ENCODE assay signal across 3 cellular contexts in the genomic region with DNA sequence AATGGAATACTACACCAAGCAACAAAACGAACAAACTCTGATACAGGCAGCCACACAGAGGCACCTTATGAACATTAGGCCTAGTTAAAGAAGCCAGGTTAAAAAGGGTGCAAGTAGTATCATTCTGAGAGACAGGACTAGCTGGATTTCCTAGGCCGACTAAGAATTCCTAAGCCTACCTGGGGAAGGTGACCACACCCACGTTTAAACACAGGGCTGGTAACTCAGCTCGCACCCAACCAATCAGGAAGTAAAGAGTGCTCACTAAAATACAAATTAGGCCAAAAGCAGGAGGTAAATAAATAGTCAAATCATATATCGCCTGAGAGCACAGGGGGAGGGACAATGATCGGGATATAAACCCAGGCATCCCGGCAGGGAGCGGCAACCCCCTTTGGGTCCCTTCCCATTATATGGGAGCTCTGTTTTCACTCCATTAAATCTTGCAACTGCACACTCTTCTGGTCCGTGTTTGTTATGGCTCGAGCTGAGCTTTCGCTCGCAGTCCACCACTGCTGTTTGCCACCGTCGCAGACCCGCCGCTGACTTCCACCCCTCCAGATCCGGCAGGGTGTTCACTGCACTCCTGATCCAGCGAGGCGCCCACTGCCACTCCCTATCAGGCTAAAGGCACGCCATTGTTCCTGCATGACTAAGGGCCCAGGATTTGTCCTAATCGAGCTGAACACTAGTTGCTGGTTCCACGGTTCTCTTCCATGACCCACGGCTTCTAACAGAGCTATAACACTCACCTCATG. TPM values are rescaled to one million over a fixed set of nuclear protein-coding genes. Genes with fewer than 3 reads are reported as not detected.
"Had no signal": no experiment of that assay in that cellular context is flagged by ENCODE, and none has a peak within 500 bp of the region (broad histone marks: within the 10 kb centered on the region; RNA-seq: fewer than 3 reads in every experiment).

No MANE protein-coding gene starts in this region.

RNA-seq across cellular contexts. Expression of gene SCUBE2, which starts 6.0 kb away (rescaled TPM):
- total RNA-seq: NCI-H460, OCI-LY7, PC-9 had no signal
